Comparison of ENCODE assay signal across 9 cellular contexts in the genomic region with DNA sequence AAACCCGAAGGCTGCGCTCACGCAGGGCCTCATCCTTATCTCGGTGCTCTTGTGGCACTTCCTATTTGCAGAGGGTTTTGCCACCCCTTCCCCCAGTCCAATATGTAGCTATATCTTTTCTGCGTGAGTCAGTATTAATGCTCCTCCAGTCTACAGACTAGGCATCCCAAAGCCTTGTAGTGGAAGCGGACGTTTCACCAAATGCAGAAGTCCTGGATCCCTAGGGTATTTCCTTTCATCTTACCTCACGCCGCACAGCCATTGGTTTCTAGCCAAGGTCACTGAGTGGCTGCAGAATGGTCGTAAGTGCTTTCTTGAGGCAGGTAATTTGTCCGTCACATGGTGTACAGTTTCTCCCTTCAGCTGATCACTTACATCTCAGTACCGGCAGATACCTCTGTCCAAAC. TPM values are rescaled to one million over a fixed set of nuclear protein-coding genes. Genes with fewer than 3 reads are reported as not detected.
DNase-seq lines count a peak whose midpoint lies in the region; ATAC-seq and TF ChIP-seq lines count a peak whose summit lies in the region.
"Not testable (repeated sequence)": the region's sequence is repeated elsewhere in the genome, so short reads cannot be mapped to it uniquely, and the experiment has no call there.
"Had no signal": no experiment of that assay in that cellular context is flagged by ENCODE, and none has a peak within 500 bp of the region (broad histone marks: within the 10 kb centered on the region; RNA-seq: fewer than 3 reads in every experiment).

No MANE protein-coding gene starts in this region.

- peak overlapping the region; percentile 98 for H3K9ac ChIP-seq in SU-DHL-6 (ENCODE audit: low read length)

- WGBS in heart left ventricle, 4 donors, result 0 to 2% (median 1%) methylated on average over 9 to 12 of the region's 12 CpGs
- 0% methylated on average over 1 to 12 of the region's 12 CpGs for WGBS in transverse colon (ENCODE audit: low coverage in 1 of 2), 2 donors

- peaks cover 17 to 61% (median 44%) of the 10 kb centered on the region in 4 donors for H3K4me1 Mint-ChIP-seq in naive thymus-derived CD8-positive, alpha-beta T cell

- H3K4me1 ChIP-seq in heart left ventricle (peaks cover 4 to 55% (median 41%) of the 10 kb centered on the region in 12 donors), transverse colon (peaks cover 22 to 48% (median 29%) of the 10 kb centered on the region in 4 donors)

- not testable (repeated sequence) for TF ChIP-seq POLR2A in heart left ventricle (IDR thresholded peaks at IDR 0.05); transverse colon (IDR thresholded peaks at IDR 0.05)

- TF ChIP-seq EP300 in transverse colon (IDR thresholded peaks at IDR 0.05; ENCODE audit: low read depth), result not testable (repeated sequence)

- peaks cover 14% of the 10 kb centered on the region for H4K20me1 ChIP-seq in SU-DHL-6 (ENCODE audit: low read depth, low read length)

- H3K4me3 Mint-ChIP-seq in naive thymus-derived CD8-positive, alpha-beta T cell, result peak overlapping the region; percentile 92 to 98 (median 94)

- H3K27ac ChIP-seq in SU-DHL-6 (ENCODE audit: low read depth, low read length) (peak overlapping the region; percentile 78), brain microvascular endothelial cell (peak overlapping the region; percentile 92), heart left ventricle (peak overlapping the region; percentile 86 to 97 (median 94)), transverse colon (peak overlapping the region; percentile 92 to 98 (median 96))

- H3K79me2 ChIP-seq in SU-DHL-6 (ENCODE audit: insufficient read depth, low read length), result peaks cover 57% of the 10 kb centered on the region

- H3K9me3 Mint-ChIP-seq in naive thymus-derived CD8-positive, alpha-beta T cell, result not testable (repeated sequence)

- DNase-seq in G401 (ENCODE audit: low spot score) (peak; percentile 33), NCI-H1105 treated with DMSO at 0.1 percent for 48 hours (lab: John Stamatoyannopoulos, UW) (peak; percentile 33), brain microvascular endothelial cell (peak; percentile 53), transverse colon (peak; percentile 24)
- not testable (repeated sequence) for DNase-seq in heart left ventricle
- peak in 3 of 10 donors; percentile 5 to 26 (median 6) for DNase-seq in naive thymus-derived CD8-positive, alpha-beta T cell

- POLR2A ChIA-PET in naive thymus-derived CD8-positive, alpha-beta T cell (lab: Charles Lee), result interaction anchor here (0.8 to 1.2 kb wide), 3 partner anchors 23 to 78 kb away, joined by 3 read pairs; a partner anchor contains a TSS

- in situ Hi-C loops in G401 (cut with HindIII; ENCODE audit: low sequenced_read_pairs); brain microvascular endothelial cell (cut with HindIII; ENCODE audit: low pct_ligation_motif_present, low sequenced_read_pairs); transverse colon (cut with MboI; ENCODE audit: low pct_ligation_motif_present in 1 of 4, low pct_unique_long_range_greater_than_20kb in 1 of 4, low sequenced_read_pairs in 3 of 4): not testable (repeated sequence)

- not testable (repeated sequence) for TF ChIP-seq CTCF in SU-DHL-6 (IDR thresholded peaks at IDR 0.05; ENCODE audit: insufficient read depth, low read length, poor library complexity, severe bottlenecking); brain microvascular endothelial cell (IDR thresholded peaks at IDR 0.05; ENCODE audit: low read depth, low read length, missing control alignments); heart left ventricle (IDR thresholded peaks at IDR 0.05); transverse colon (IDR thresholded peaks at IDR 0.05)

- peak overlapping the region; percentile 98 for H3K4me2 ChIP-seq in SU-DHL-6 (ENCODE audit: low read depth, low read length, poor library complexity, severe bottlenecking)

- not testable (repeated sequence) for H2AFZ ChIP-seq in SU-DHL-6 (ENCODE audit: low read depth, low read length, severe bottlenecking)

- not testable (repeated sequence) for H3K36me3 Mint-ChIP-seq in naive thymus-derived CD8-positive, alpha-beta T cell

- H3K9me3 ChIP-seq in SU-DHL-6 (ENCODE audit: insufficient read depth, low read length); heart left ventricle; transverse colon: not testable (repeated sequence)

- H3K9me2 ChIP-seq in SU-DHL-6 (replicated peaks; ENCODE audit: insufficient read depth, low read length), result not testable (repeated sequence)

- H3K4me3 ChIP-seq in SU-DHL-6 (ENCODE audit: insufficient read depth, low read length, poor library complexity, severe bottlenecking) (peak overlapping the region; percentile 90), brain microvascular endothelial cell (ENCODE audit: low read depth, low read length) (peak overlapping the region; percentile 77), heart left ventricle (peak overlapping the region; percentile 78 to 100 (median 92)), transverse colon (peak overlapping the region; percentile 71 to 84 (median 78))

- H3K27me3 Mint-ChIP-seq in naive thymus-derived CD8-positive, alpha-beta T cell, result not testable (repeated sequence)

- H3K27me3 ChIP-seq in SU-DHL-6 (ENCODE audit: low read length); brain microvascular endothelial cell (replicated peaks); heart left ventricle; transverse colon: not testable (repeated sequence)

- peak overlapping the region; percentile 88 to 99 (median 97) for H3K27ac Mint-ChIP-seq in naive thymus-derived CD8-positive, alpha-beta T cell

- H3K36me3 ChIP-seq in SU-DHL-6 (ENCODE audit: low read length) (peaks cover 13% of the 10 kb centered on the region), heart left ventricle (peaks cover 0 to 12% (median 4%) of the 10 kb centered on the region in 9 donors)
- not testable (repeated sequence) for H3K36me3 ChIP-seq in brain microvascular endothelial cell (replicated peaks); transverse colon

- intact Hi-C loops in heart left ventricle (cut with DNase I); transverse colon (cut with DNase I; ENCODE audit: low total_unique reads): not testable (repeated sequence)

- ATAC-seq in HG02571 (IDR thresholded peaks at IDR 0.05; ENCODE audit: unreplicated experiment) (peak; percentile 8), heart left ventricle (peak in 1 of 4 donors; percentile 35)
- ATAC-seq in naive thymus-derived CD8-positive, alpha-beta T cell, result peak; percentile 30 to 37

- peaks cover 42% of the 10 kb centered on the region for H3F3A ChIP-seq in SU-DHL-6 (ENCODE audit: insufficient read depth)

RNA-seq across cellular contexts. Expression of a gene that starts 0.7 kb away (rescaled TPM):
- 234 and 317 TPM in 2 replicates for total RNA-seq in G401 (2014; rRNA removed; shearing (Covaris generic))
- total RNA-seq in heart left ventricle, result 100 to 1,000 TPM in 7 of 9 donors, 10 to 100 TPM in 2; 57.2 to 278 (median 172) TPM
- polyA plus RNA-seq in heart left ventricle, result 100 to 1,000 TPM in 1 of 2 donors, 10 to 100 TPM in 1; 95.5 to 242 TPM
- total RNA-seq in naive thymus-derived CD8-positive, alpha-beta T cell, result 100 to 1,000 TPM; 147 to 150 TPM
- polyA plus RNA-seq in naive thymus-derived CD8-positive, alpha-beta T cell, result 100 to 1,000 TPM; 246 to 310 (median 268) TPM
- total RNA-seq in transverse colon, result 100 to 1,000 TPM in 2 of 4 donors, 10 to 100 TPM in 2; 29.5 to 115 (median 98.6) TPM

RNA-seq across cellular contexts. Expression of a gene that starts 29.9 kb away (rescaled TPM):
- 44.6 and 51.2 TPM in 2 replicates for total RNA-seq in G401 (2014; rRNA removed; shearing (Covaris generic))
- total RNA-seq in heart left ventricle (1 to 10 TPM in 5 of 9 donors, under 1 TPM in 4; 0.35 to 6.3 (median 1.0) TPM), transverse colon (10 to 100 TPM in 3 of 4 donors, 1 to 10 TPM in 1; 4.4 to 59.4 (median 32.6) TPM)
- 1 to 10 TPM in 1 of 2 donors, under 1 TPM in 1; 0.86 to 1.1 TPM for polyA plus RNA-seq in heart left ventricle
- 1 to 10 TPM; 4.0 to 4.4 TPM for total RNA-seq in naive thymus-derived CD8-positive, alpha-beta T cell
- polyA plus RNA-seq in naive thymus-derived CD8-positive, alpha-beta T cell, result 1 to 10 TPM in 2 of 3 donors, under 1 TPM in 1; 0.73 to 2.1 (median 1.4) TPM

RNA-seq across cellular contexts. Expression of a gene that starts 45.2 kb away (rescaled TPM):
- total RNA-seq in G401 (2014; rRNA removed; shearing (Covaris generic)), result 1,258 and 1,589 TPM in 2 replicates
- total RNA-seq in heart left ventricle (1,000 to 10,000 TPM in 3 of 9 donors, 100 to 1,000 TPM in 6; 705 to 1,199 (median 843) TPM), transverse colon (1,000 to 10,000 TPM in 1 of 4 donors, 100 to 1,000 TPM in 3; 663 to 1,001 (median 825) TPM)
- polyA plus RNA-seq in heart left ventricle, result 1,000 to 10,000 TPM; 1,530 to 4,156 TPM
- total RNA-seq in naive thymus-derived CD8-positive, alpha-beta T cell, result 100 to 1,000 TPM; 549 to 584 TPM
- 1,000 to 10,000 TPM; 1,905 to 2,412 (median 2,207) TPM for polyA plus RNA-seq in naive thymus-derived CD8-positive, alpha-beta T cell

RNA-seq across cellular contexts. Expression of a gene that starts 53.1 kb away (rescaled TPM):
- total RNA-seq in G401 (2014; rRNA removed; shearing (Covaris generic)), result not detected in 2 replicates
- total RNA-seq in heart left ventricle, result under 1 TPM in 8 of 9 donors, not detected in 1; 0.14 to 0.37 (median 0.31) TPM
- under 1 TPM; 0.25 to 0.42 TPM for polyA plus RNA-seq in heart left ventricle
- total RNA-seq in naive thymus-derived CD8-positive, alpha-beta T cell, result under 1 TPM; 0.23 to 0.27 TPM
- 1 to 10 TPM; 2.1 to 4.2 (median 3.5) TPM for polyA plus RNA-seq in naive thymus-derived CD8-positive, alpha-beta T cell
- total RNA-seq in transverse colon, result not detected
- total RNA-seq: dermis microvascular lymphatic vessel endothelial cell had no signal

RNA-seq across cellular contexts. Expression of a gene that starts 53.2 kb away (rescaled TPM):
- 3.8 and 14.2 TPM in 2 replicates for total RNA-seq in G401 (2014; rRNA removed; shearing (Covaris generic))
- total RNA-seq in heart left ventricle (1 to 10 TPM in 1 of 9 donors, under 1 TPM in 3, not detected in 5; 0.23 to 8.0 (median 0.65) TPM), transverse colon (100 to 1,000 TPM; 103 to 213 (median 149) TPM)
- under 1 TPM in 1 of 2 donors, not detected in 1; 0.29 TPM for polyA plus RNA-seq in heart left ventricle
- total RNA-seq in naive thymus-derived CD8-positive, alpha-beta T cell, result not detected
- polyA plus RNA-seq in naive thymus-derived CD8-positive, alpha-beta T cell, result not detected
- total RNA-seq: dermis microvascular lymphatic vessel endothelial cell had no signal
